ENCODE assay signal across 1 cellular context in genomic region chr1:89725676-89726075, GRCh38.
TF ChIP-seq lines count a peak whose summit lies in the region.

No MANE protein-coding gene starts in this region.

TF ChIP-seq in SK-N-SH treated with all-trans-retinoic acid at 6 μM for 48 hours, 23 proteins besides CTCF, POLR2A, EP300 and RAD21 (continued from another document):
- TF ChIP-seq, protein P1, sequence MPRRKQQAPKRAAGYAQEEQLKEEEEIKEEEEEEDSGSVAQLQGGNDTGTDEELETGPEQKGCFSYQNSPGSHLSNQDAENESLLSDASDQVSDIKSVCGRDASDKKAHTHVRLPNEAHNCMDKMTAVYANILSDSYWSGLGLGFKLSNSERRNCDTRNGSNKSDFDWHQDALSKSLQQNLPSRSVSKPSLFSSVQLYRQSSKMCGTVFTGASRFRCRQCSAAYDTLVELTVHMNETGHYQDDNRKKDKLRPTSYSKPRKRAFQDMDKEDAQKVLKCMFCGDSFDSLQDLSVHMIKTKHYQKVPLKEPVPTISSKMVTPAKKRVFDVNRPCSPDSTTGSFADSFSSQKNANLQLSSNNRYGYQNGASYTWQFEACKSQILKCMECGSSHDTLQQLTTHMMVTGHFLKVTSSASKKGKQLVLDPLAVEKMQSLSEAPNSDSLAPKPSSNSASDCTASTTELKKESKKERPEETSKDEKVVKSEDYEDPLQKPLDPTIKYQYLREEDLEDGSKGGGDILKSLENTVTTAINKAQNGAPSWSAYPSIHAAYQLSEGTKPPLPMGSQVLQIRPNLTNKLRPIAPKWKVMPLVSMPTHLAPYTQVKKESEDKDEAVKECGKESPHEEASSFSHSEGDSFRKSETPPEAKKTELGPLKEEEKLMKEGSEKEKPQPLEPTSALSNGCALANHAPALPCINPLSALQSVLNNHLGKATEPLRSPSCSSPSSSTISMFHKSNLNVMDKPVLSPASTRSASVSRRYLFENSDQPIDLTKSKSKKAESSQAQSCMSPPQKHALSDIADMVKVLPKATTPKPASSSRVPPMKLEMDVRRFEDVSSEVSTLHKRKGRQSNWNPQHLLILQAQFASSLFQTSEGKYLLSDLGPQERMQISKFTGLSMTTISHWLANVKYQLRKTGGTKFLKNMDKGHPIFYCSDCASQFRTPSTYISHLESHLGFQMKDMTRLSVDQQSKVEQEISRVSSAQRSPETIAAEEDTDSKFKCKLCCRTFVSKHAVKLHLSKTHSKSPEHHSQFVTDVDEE (CRISPR knock-in tag; IDR thresholded peaks at IDR 0.05) = no peak
